22 cellular contexts compared by ENCODE assay signal in the genomic region with DNA sequence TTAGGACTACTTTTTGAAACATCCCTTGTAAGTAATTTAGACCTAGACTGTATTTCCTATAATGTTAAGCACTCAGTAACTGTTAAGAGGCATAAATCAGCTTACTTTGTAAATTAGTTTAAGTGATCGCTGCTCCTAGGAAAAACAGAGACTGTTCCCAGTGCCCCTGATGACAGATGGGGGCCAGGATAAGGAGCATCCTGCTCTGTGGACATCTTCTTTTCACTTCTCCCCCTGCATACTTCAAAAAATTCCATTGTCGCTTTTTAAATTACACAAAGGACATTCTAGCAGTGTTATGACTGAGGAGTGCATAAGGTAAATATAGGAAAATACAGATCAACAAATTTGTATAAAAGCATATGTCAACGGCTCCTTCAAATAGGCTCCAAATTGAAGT.
A peak's percentile ranks its signal among the peaks of the same experiment; 100 is the strongest.
DNase-seq lines count a peak whose midpoint lies in the region; ATAC-seq, FAIRE-seq and TF ChIP-seq lines count a peak whose summit lies in the region.
"Had no signal": no experiment of that assay in that cellular context is flagged by ENCODE, and none has a peak within 500 bp of the region (broad histone marks: within the 10 kb centered on the region; RNA-seq: fewer than 3 reads in every experiment).

No MANE protein-coding gene starts in this region.

- FAIRE-seq in D721Med (lab: Jason Lieb, UNC) (peak; percentile 100), GM12892 (lab: Jason Lieb, UNC) (no peak)
- FAIRE-seq: GM19239, H1, RCC 7860 had no signal

- intact Hi-C loops in prostate gland (cut with DNase I) (no loop called here), A673 (cut with micrococcal nuclease; ENCODE audit: unreplicated experiment) (no loop called here)

- no peak for ATAC-seq in HG02852 (IDR thresholded peaks at IDR 0.05; ENCODE audit: unreplicated experiment)
- ATAC-seq: CD8-positive, alpha-beta T cell had no signal

- TF ChIP-seq POLR2A in prostate gland (IDR thresholded peaks at IDR 0.05) (no peak), GM12892 (IDR thresholded peaks at IDR 0.05; ENCODE audit: low read depth, low read length) (no peak)

- 24% methylated on average over 3 of the region's 3 CpGs for WGBS in prostate gland

- H3K79me2 ChIP-seq in Loucy (ENCODE audit: insufficient read depth, low read length): no peaks in the 10 kb centered on the region

- no peaks in the 10 kb centered on the region for H3K9me2 ChIP-seq in Loucy (replicated peaks; ENCODE audit: low read depth, low read length)

- H3K27me3 ChIP-seq in Loucy (ENCODE audit: insufficient read depth, low read length, poor library complexity, severe bottlenecking): no peaks in the 10 kb centered on the region
- H3K27me3 ChIP-seq in WERI-Rb-1 (ENCODE audit: insufficient read depth, low read depth, severe bottlenecking): no peaks in the 10 kb centered on the region
- no peaks in the 10 kb centered on the region for H3K27me3 ChIP-seq in prostate gland (replicated peaks; ENCODE audit: insufficient read depth)
- no peaks in the 10 kb centered on the region for H3K27me3 ChIP-seq in A673 (replicated peaks; ENCODE audit: insufficient read depth, low read depth, low read length, poor library complexity)
- H3K27me3 ChIP-seq: MG63 had no signal

- no peaks in the 10 kb centered on the region for H3K36me3 ChIP-seq in Loucy (ENCODE audit: insufficient read depth, low read length)
- H3K36me3 ChIP-seq in WERI-Rb-1: no peaks in the 10 kb centered on the region
- H3K36me3 ChIP-seq in prostate gland: no peaks in the 10 kb centered on the region
- H3K36me3 ChIP-seq in A673 (ENCODE audit: insufficient read depth, low read length, poor library complexity, severe bottlenecking): no peaks in the 10 kb centered on the region
- H3K36me3 ChIP-seq: MG63, SJSA1 had no signal

- H3K27ac ChIP-seq in WERI-Rb-1 (peak overlapping the region; percentile 83), prostate gland (peak overlapping the region; percentile 40 to 50), A673 (ENCODE audit: low read depth, low read length, poor library complexity, severe bottlenecking) (no peak overlapping the region)
- H3K27ac ChIP-seq: SJSA1 had no signal

- CTCF ChIA-PET in A673 (lab: Charles Lee): interaction anchor here (1.6 kb wide), 1 partner anchor 53 kb away, joined by 5 read pairs; no protein-coding TSS in a partner anchor

- peak overlapping the region; percentile 16 for H3K9ac ChIP-seq in Loucy (ENCODE audit: low read depth, low read length, poor library complexity, severe bottlenecking)

- H4K20me1 ChIP-seq in Loucy (ENCODE audit: insufficient read depth, low read length, poor library complexity, severe bottlenecking): no peaks in the 10 kb centered on the region

- H3K4me2 ChIP-seq in Loucy (ENCODE audit: low read depth, low read length, poor library complexity, severe bottlenecking): peak overlapping the region; percentile 85

- TF ChIP-seq CTCF in D721Med (IDR thresholded peaks at IDR 0.05; ENCODE audit: insufficient read depth, missing control alignments) (no peak), Loucy (conservative IDR thresholded peaks at IDR 0.05; ENCODE audit: low read length) (no peak), WERI-Rb-1 (IDR thresholded peaks at IDR 0.05; ENCODE audit: low read depth, low read length) (no peak), prostate gland (IDR thresholded peaks at IDR 0.05) (no peak), A673 (conservative IDR thresholded peaks at IDR 0.05; ENCODE audit: low read depth, low read length) (no peak)

- no peak for DNase-seq in D721Med (ENCODE audit: insufficient read length, low spot score)
- peak; percentile 80 for DNase-seq in WERI-Rb-1
- no peak for DNase-seq in prostate gland (ENCODE audit: low spot score)
- DNase-seq in GM12892 (ENCODE audit: insufficient read length): no peak
- no peak for DNase-seq in A673 (ENCODE audit: low spot score)
- DNase-seq in ACHN: no peak
- DNase-seq: C1 segment of cervical spinal cord; CD8-positive, alpha-beta T cell; GDM1; MG63; NCI-H1417; NCI-H1694 treated with DMSO at 0.1 percent for 48 hours; NCI-H2081 treated with DMSO at 0.1 percent for 48 hours; NCI-H446; NCI-H748 treated with DMSO at 0.1 percent for 48 hours; SW 1271 had no signal

- in situ Hi-C loops in ACHN (cut with HindIII; ENCODE audit: low pct_ligation_motif_present, low pct_unique_long_range_greater_than_20kb, low sequenced_read_pairs): no loop called here

- no TSS peak for BruUV-seq in A673 (replicated peaks; lab: Mats Ljungman, UMichigan)

- peaks cover 54% of the 10 kb centered on the region for H3K4me1 ChIP-seq in Loucy (ENCODE audit: insufficient read depth, low read length, poor library complexity, severe bottlenecking)
- no peaks in the 10 kb centered on the region for H3K4me1 ChIP-seq in prostate gland (replicated peaks)
- no peaks in the 10 kb centered on the region for H3K4me1 ChIP-seq in A673 (ENCODE audit: insufficient read depth, low read length, poor library complexity, severe bottlenecking)
- H3K4me1 ChIP-seq: SJSA1 had no signal

- peaks cover 3% of the 10 kb centered on the region; the same call in 1 of the 2 replicates for H3F3A ChIP-seq in Loucy (ENCODE audit: low read depth)

- peak overlapping the region; percentile 65 for H3K4me3 ChIP-seq in Loucy (ENCODE audit: low read length, poor library complexity, severe bottlenecking)
- peak overlapping the region; percentile 35 for H3K4me3 ChIP-seq in WERI-Rb-1 (ENCODE audit: low read depth, low read length)
- no peak overlapping the region for H3K4me3 ChIP-seq in prostate gland
- no peak overlapping the region for H3K4me3 ChIP-seq in A673 (ENCODE audit: low read depth, low read length, poor library complexity, severe bottlenecking)
- H3K4me3 ChIP-seq: MG63, SJSA1 had no signal

- POLR2A ChIA-PET in A673 (lab: Charles Lee; ENCODE audit: low non-redundant PET): no interaction called here

- H2AFZ ChIP-seq in Loucy (ENCODE audit: low read length): no peak overlapping the region

- H3K9me3 ChIP-seq in Loucy (ENCODE audit: insufficient read depth, low read depth, low read length): no peaks in the 10 kb centered on the region
- no peaks in the 10 kb centered on the region for H3K9me3 ChIP-seq in WERI-Rb-1 (ENCODE audit: severe bottlenecking)
- no peaks in the 10 kb centered on the region for H3K9me3 ChIP-seq in prostate gland
- H3K9me3 ChIP-seq in A673 (ENCODE audit: low read depth, low read length, poor library complexity, severe bottlenecking): no peaks in the 10 kb centered on the region
- H3K9me3 ChIP-seq: MG63, SJSA1 had no signal

Comparison
In these comparisons a context has a peak if more than half of its experiments do, and no peak if none do; other contexts are left out.
1. H3K4me3 ChIP-seq: peak in Loucy (single experiment) and WERI-Rb-1 (single experiment); none in prostate gland (0 of 2) and A673 (single experiment).